In the genomic region with DNA sequence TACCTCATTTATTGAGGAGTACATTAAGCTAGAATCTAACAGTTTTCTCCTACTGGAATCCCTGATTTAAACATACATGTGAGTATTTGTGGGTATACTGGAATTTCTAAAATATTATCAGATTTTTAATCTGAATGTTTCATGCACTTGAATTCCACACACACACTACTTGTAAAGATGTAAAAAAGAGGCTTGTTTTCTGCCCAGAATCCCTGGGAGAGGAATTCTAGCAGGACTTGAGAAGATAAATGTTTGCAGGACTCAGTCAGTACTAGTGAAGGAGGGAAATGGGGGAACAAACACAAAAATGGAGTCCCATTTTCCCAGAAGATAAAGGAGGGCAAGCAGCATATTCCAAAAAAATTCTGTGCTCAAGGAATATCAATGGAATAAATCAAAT, we compare ENCODE assay signal across 20 cellular contexts. TPM values are rescaled to one million over a fixed set of nuclear protein-coding genes. Genes with fewer than 3 reads are reported as not detected.
DNase-seq lines count a peak whose midpoint lies in the region; ATAC-seq, FAIRE-seq and TF ChIP-seq lines count a peak whose summit lies in the region.
"Had no signal": no experiment of that assay in that cellular context is flagged by ENCODE, and none has a peak within 500 bp of the region (broad histone marks: within the 10 kb centered on the region; RNA-seq: fewer than 3 reads in every experiment).

No MANE protein-coding gene starts in this region.

- H3K9ac ChIP-seq in H9 (ENCODE audit: extremely low read depth, insufficient read length, low read length) (no peak overlapping the region), endodermal cell (ENCODE audit: extremely low read depth, low read length, poor library complexity, severe bottlenecking) (no peak overlapping the region)

- no peaks in the 10 kb centered on the region for H3K9me3 ChIP-seq in A549
- no peaks in the 10 kb centered on the region for H3K9me3 ChIP-seq in H9 (ENCODE audit: control insufficient read depth, low read depth, low read length)
- no peaks in the 10 kb centered on the region for H3K9me3 ChIP-seq in endodermal cell (ENCODE audit: control insufficient read depth, low read length)

- TF ChIP-seq POLR2A in A549 (IDR thresholded peaks at IDR 0.05; ENCODE audit: low read length) = no peak

- H4K91ac ChIP-seq in H9 (ENCODE audit: insufficient read length, low read depth, low read length) = no peak overlapping the region

- no peaks in the 10 kb centered on the region for H3K27me3 Mint-ChIP-seq in H9 (ENCODE audit: low read depth)
- no peaks in the 10 kb centered on the region for H3K27me3 Mint-ChIP-seq in endodermal cell (ENCODE audit: insufficient read depth)
- no peaks in the 10 kb centered on the region for H3K27me3 Mint-ChIP-seq in osteocyte (ENCODE audit: unreplicated experiment)
- H3K27me3 Mint-ChIP-seq in activated T-cell treated with anti-CD3 and anti-CD28 coated beads, Interleukin-2, amount 50 U/mL, for 72 hours (ENCODE audit: low read depth) = no peaks in the 10 kb centered on the region
- H3K27me3 Mint-ChIP-seq: CD4-positive, alpha-beta memory T cell had no signal

- FAIRE-seq in A549 (lab: Jason Lieb, UNC) = no peak
- FAIRE-seq: RCC 7860 had no signal

- no peak overlapping the region for H2BK120ac ChIP-seq in H9 (ENCODE audit: low read depth, low read length, poor library complexity, severe bottlenecking)

- H3K79me1 ChIP-seq in H9 (ENCODE audit: insufficient read depth, low read depth, low read length, poor library complexity, severe bottlenecking) = no peaks in the 10 kb centered on the region

- no peaks in the 10 kb centered on the region for H4K20me1 ChIP-seq in H9 (ENCODE audit: control insufficient read depth, insufficient read depth, insufficient read length)

- no peaks in the 10 kb centered on the region for H3K23me2 ChIP-seq in H9 (ENCODE audit: insufficient read length, low read depth, low read length, poor library complexity, severe bottlenecking)

- no peak for TF ChIP-seq CTCF in A549 (IDR thresholded peaks at IDR 0.05)
- no peak for TF ChIP-seq CTCF in H9 (conservative IDR thresholded peaks at IDR 0.05)
- TF ChIP-seq CTCF in endodermal cell (conservative IDR thresholded peaks at IDR 0.05) = no peak
- no peak for TF ChIP-seq CTCF in osteocyte (IDR thresholded peaks at IDR 0.05)

- no peak overlapping the region for H2BK12ac ChIP-seq in H9 (ENCODE audit: insufficient read length, low read depth, low read length)

- H3K9me3 Mint-ChIP-seq in H9 (no peaks in the 10 kb centered on the region; a peak in 1 of 5 replicates), endodermal cell (no peaks in the 10 kb centered on the region), osteocyte (ENCODE audit: unreplicated experiment) (no peaks in the 10 kb centered on the region)
- H3K9me3 Mint-ChIP-seq in activated T-cell treated with anti-CD3 and anti-CD28 coated beads, Interleukin-2, amount 50 U/mL, for 72 hours = no peaks in the 10 kb centered on the region
- H3K9me3 Mint-ChIP-seq: CD4-positive, alpha-beta memory T cell had no signal

- no peaks in the 10 kb centered on the region; the same call in 1 of the 2 replicates for H3K79me2 ChIP-seq in H9 (ENCODE audit: insufficient read depth, low read length)

- peaks cover 25% of the 10 kb centered on the region for H3K36me3 ChIP-seq in endodermal cell (ENCODE audit: control insufficient read depth, insufficient read depth, low read length)

- no peaks in the 10 kb centered on the region for H3K36me3 Mint-ChIP-seq in H9 (ENCODE audit: insufficient read depth in 1 of 3, low read depth in 3 of 3)
- H3K36me3 Mint-ChIP-seq in endodermal cell (ENCODE audit: low read depth) = peaks cover 3% of the 10 kb centered on the region
- H3K36me3 Mint-ChIP-seq in osteocyte (ENCODE audit: unreplicated experiment) = peaks cover 37% of the 10 kb centered on the region
- no peaks in the 10 kb centered on the region for H3K36me3 Mint-ChIP-seq in activated T-cell treated with anti-CD3 and anti-CD28 coated beads, Interleukin-2, amount 50 U/mL, for 72 hours (ENCODE audit: insufficient read depth in 2 of 2)
- H3K36me3 Mint-ChIP-seq: CD4-positive, alpha-beta memory T cell had no signal

- H4K5ac ChIP-seq in H9 (ENCODE audit: insufficient read length, low read depth, low read length) = no peak overlapping the region

- no peaks in the 10 kb centered on the region for H3K27me3 ChIP-seq in H9 (ENCODE audit: insufficient read depth, low read length)
- no peaks in the 10 kb centered on the region for H3K27me3 ChIP-seq in endodermal cell (ENCODE audit: control insufficient read depth, insufficient read depth, low read length, poor library complexity, severe bottlenecking)

- H2BK20ac ChIP-seq in H9 (ENCODE audit: low read depth, low read length, poor library complexity, severe bottlenecking) = no peak overlapping the region

- H3K27ac Mint-ChIP-seq in H9 = peak overlapping the region; percentile 38 to 62 (median 57); a peak in 5 of 7 replicates
- peak overlapping the region; percentile 73 for H3K27ac Mint-ChIP-seq in endodermal cell
- H3K27ac Mint-ChIP-seq in osteocyte (ENCODE audit: unreplicated experiment) = peak overlapping the region; percentile 72
- H3K27ac Mint-ChIP-seq in activated T-cell treated with anti-CD3 and anti-CD28 coated beads, Interleukin-2, amount 50 U/mL, for 72 hours = no peak overlapping the region
- H3K27ac Mint-ChIP-seq: CD4-positive, alpha-beta memory T cell had no signal

- H4K8ac ChIP-seq in H9 (replicated peaks; ENCODE audit: insufficient read length, low read depth, low read length) = no peak overlapping the region

- POLR2A ChIA-PET in A549 (lab: Yijun Ruan, JAX) = no interaction called here

- intact Hi-C loops in sciatic nerve (cut with DNase I) = no loop called here

- DNase-seq in A549 (ENCODE audit: low read depth in 1 of 2, low spot score in 1 of 2) (no peak), H9 (no peak), endodermal cell (no peak), osteocyte (ENCODE audit: extremely low spot score, unreplicated experiment) (no peak), sciatic nerve (ENCODE audit: low spot score) (no peak)
- DNase-seq in activated T-cell treated with anti-CD3 and anti-CD28 coated beads, Interleukin-2, amount 50 U/mL, for 72 hours = no peak
- DNase-seq: CD4-positive, alpha-beta memory T cell; DMS153; GF-D8; MM.1S; NCI-H1092; NCI-H146; NCI-H2029 treated with DMSO at 0.1 percent for 48 hours; NCI-H2171 treated with DMSO at 0.1 percent for 48 hours; NCI-H446 treated with DMSO at 0.1 percent for 48 hours; NK-92 treated with Interleukin-12 subunit alpha and Interleukin-12 subunit beta, amount 100 ng/mL, for 24 hours had no signal

- no peak overlapping the region for H3K18ac ChIP-seq in H9 (ENCODE audit: insufficient read length, low read depth, low read length)

- no peak overlapping the region for H3T11ph ChIP-seq in H9 (ENCODE audit: low read length)

- no peak for TF ChIP-seq EP300 in A549 (IDR thresholded peaks at IDR 0.05)

- H3K4me1 Mint-ChIP-seq in H9 = peaks cover 23 to 29% of the 10 kb centered on the region in 2 experiments
- H3K4me1 Mint-ChIP-seq in endodermal cell = peaks cover 27% of the 10 kb centered on the region
- peaks cover 96% of the 10 kb centered on the region for H3K4me1 Mint-ChIP-seq in osteocyte (ENCODE audit: unreplicated experiment)
- H3K4me1 Mint-ChIP-seq in activated T-cell treated with anti-CD3 and anti-CD28 coated beads, Interleukin-2, amount 50 U/mL, for 72 hours (ENCODE audit: low read depth) = no peaks in the 10 kb centered on the region
- H3K4me1 Mint-ChIP-seq: CD4-positive, alpha-beta memory T cell had no signal

- H3K56ac ChIP-seq in H9 (ENCODE audit: insufficient read length, low read depth, low read length) = no peak overlapping the region

- no peak for ATAC-seq in A549
- no peak for ATAC-seq in sciatic nerve
- ATAC-seq in activated T-cell treated with anti-CD3 and anti-CD28 coated beads, Interleukin-2, amount 50 U/mL, for 72 hours (replicated peaks in 1 of 2) = no peak
- ATAC-seq in HG03280 (IDR thresholded peaks at IDR 0.05; ENCODE audit: unreplicated experiment) = no peak
- ATAC-seq: HCT116, Right ventricle myocardium inferior had no signal

- no peak overlapping the region for H3K4me3 ChIP-seq in A549
- H3K4me3 ChIP-seq in endodermal cell (ENCODE audit: low read length) = no peak overlapping the region

- TF ChIP-seq RAD21 in A549 (conservative IDR thresholded peaks at IDR 0.05 in 1 of 2, IDR thresholded peaks at IDR 0.05 in 1 of 2) = no peak

- H3K4me3 Mint-ChIP-seq in H9 = no peak overlapping the region
- H3K4me3 Mint-ChIP-seq in endodermal cell = no peak overlapping the region
- peak overlapping the region; percentile 19 for H3K4me3 Mint-ChIP-seq in osteocyte (ENCODE audit: unreplicated experiment)
- H3K4me3 Mint-ChIP-seq in activated T-cell treated with anti-CD3 and anti-CD28 coated beads, Interleukin-2, amount 50 U/mL, for 72 hours = no peak overlapping the region
- H3K4me3 Mint-ChIP-seq: CD4-positive, alpha-beta memory T cell had no signal

- no peak overlapping the region for H3K14ac ChIP-seq in H9 (ENCODE audit: insufficient read depth, low read length)

- no peak overlapping the region for H3K4ac ChIP-seq in H9 (ENCODE audit: low read depth, low read length)

- no peak overlapping the region for H2BK15ac ChIP-seq in H9 (ENCODE audit: low read depth, low read length)

- peaks cover 89% of the 10 kb centered on the region for H3K4me1 ChIP-seq in A549
- H3K4me1 ChIP-seq in H9 (ENCODE audit: insufficient read depth, low read length) = peaks cover 3% of the 10 kb centered on the region; the same call in 1 of the 2 replicates
- H3K4me1 ChIP-seq in endodermal cell (ENCODE audit: control insufficient read depth, insufficient read depth, low read length) = no peaks in the 10 kb centered on the region

- peak overlapping the region; percentile 59 for H3K4me2 ChIP-seq in A549
- H3K4me2 ChIP-seq in H9 (ENCODE audit: insufficient read depth, insufficient read length, low read length) = no peak overlapping the region

- no peak overlapping the region for H2BK5ac ChIP-seq in H9 (ENCODE audit: insufficient read length, low read length)

- H2AFZ ChIP-seq in H9 (ENCODE audit: low read length) = no peak overlapping the region

- no peak overlapping the region for H2AK5ac ChIP-seq in H9 (ENCODE audit: insufficient read length, low read length)

- H3K23ac ChIP-seq in H9 (ENCODE audit: insufficient read length, low read depth, low read length) = no peak overlapping the region

- peak overlapping the region in 1 of 2 experiments; percentile 31; a peak in 2 of 6 replicates for H3K27ac ChIP-seq in A549
- no peak overlapping the region for H3K27ac ChIP-seq in H9 (ENCODE audit: insufficient read length, low read depth, low read length)
- no peak overlapping the region for H3K27ac ChIP-seq in endodermal cell (ENCODE audit: low read depth, low read length)

- CTCF ChIA-PET in A549 (lab: Yijun Ruan, JAX) = interaction anchor here (2.0 kb wide), 1 partner anchor 14 kb away, joined by 4 read pairs; no protein-coding TSS in a partner anchor

RNA-seq across cellular contexts. Expression of a gene that starts 17.0 kb away (rescaled TPM):
- 215 and 244 TPM in 2 replicates for polyA plus RNA-seq in A549 (2011; rRNA removed)
- 66.7 and 70.8 TPM in 2 replicates for polyA plus RNA-seq in A549 (2012; cell fraction: cytosol; rRNA removed)
- polyA plus RNA-seq in A549 (2012; cell fraction: nucleus; rRNA removed) = 138 and 156 TPM in 2 replicates
- 114 to 156 TPM (median 152 TPM) in 3 replicates for polyA plus RNA-seq in A549 (2017; fragmentation: RNase III; extraction: RNeasy Plus Mini Kit Qiagen cat#74134 plus additional on column Dnase treatment)
- polyA minus RNA-seq in A549 (2011; rRNA and poly(A)+ RNA removed) = 199 and 285 TPM in 2 replicates
- 10.5 and 13.6 TPM in 2 replicates for total RNA-seq in H9 (2021)
- 100 to 1,000 TPM; 117 to 153 TPM for total RNA-seq in endodermal cell
- polyA plus RNA-seq in endodermal cell (2013, experiment 1 of 2) = 104 TPM
- polyA plus RNA-seq in endodermal cell (2013, experiment 2 of 2) = 133 TPM
- total RNA-seq in osteocyte = 1,873 and 1,955 TPM in 2 replicates
- 45.7 TPM for total RNA-seq in sciatic nerve
- total RNA-seq in activated T-cell treated with anti-CD3 and anti-CD28 coated beads, Interleukin-2, amount 50 U/mL, for 72 hours = 1 to 10 TPM in 1 of 2 donors, under 1 TPM in 1; 0.60 to 1.8 TPM

Comparison
In these comparisons a context has a peak if more than half of its experiments do, and no peak if none do; other contexts are left out.
1. RNA of a gene that starts 17.0 kb away (total RNA-seq): 1,873 to 1,955 TPM in osteocyte; 117 to 153 TPM in endodermal cell, 45.7 TPM in sciatic nerve (single experiment), 10.5 to 13.6 TPM in H9 and 0.60 to 1.8 TPM in activated T-cell treated with anti-CD3 and anti-CD28 coated beads, Interleukin-2, amount 50 U/mL, for 72 hours; every median in the first group is over 10 times any median in the second.